25 cellular contexts compared by ENCODE assay signal in the genomic region with DNA sequence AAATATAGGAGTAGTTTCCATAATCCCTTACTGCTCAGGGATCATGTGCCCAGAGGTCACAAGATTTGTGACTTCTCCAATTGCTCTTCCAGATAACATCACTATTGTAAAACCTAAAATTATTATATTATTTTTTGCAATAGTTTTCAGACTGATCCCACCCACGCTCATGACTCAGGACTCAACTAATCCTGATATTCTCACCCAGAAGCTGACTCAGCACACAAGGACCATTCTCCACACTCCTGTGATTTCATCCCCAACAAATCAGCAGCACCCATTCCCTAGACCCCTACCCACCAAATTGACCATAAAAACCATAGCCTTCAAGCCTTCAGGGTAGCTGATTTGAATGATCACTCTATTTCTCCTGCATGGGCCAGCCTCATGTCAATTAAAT.
"Had no signal": no experiment of that assay in that cellular context is flagged by ENCODE, and none has a peak within 500 bp of the region (broad histone marks: within the 10 kb centered on the region; RNA-seq: fewer than 3 reads in every experiment).

No MANE protein-coding gene starts in this region.

- H3K4me1 ChIP-seq: right atrium auricular region, suprapubic skin, vagina had no signal

- H3K4me1 Mint-ChIP-seq: central memory CD8-positive, alpha-beta T cell; immature natural killer cell had no signal

- H3K4me3 Mint-ChIP-seq: activated CD4-positive, alpha-beta T cell treated with anti-CD3 and anti-CD28 coated beads, Interleukin-2, amount 10 ng/mL, durations not matched to agents 7 days and 5 days; brain; central memory CD8-positive, alpha-beta T cell; immature natural killer cell; naive B cell; neural crest cell; stimulated activated naive CD8-positive, alpha-beta T cell treated with anti-CD3 and anti-CD28 coated beads, Interleukin-15, Interleukin-2, amounts not matched to agents 100 ng/mL and 50 ng/mL, for 24 hours had no signal

- H3K27me3 Mint-ChIP-seq: activated CD4-positive, alpha-beta T cell treated with anti-CD3 and anti-CD28 coated beads, Interleukin-2, amount 10 ng/mL, durations not matched to agents 7 days and 5 days; central memory CD8-positive, alpha-beta T cell; naive B cell; progenitor cell of endocrine pancreas; stimulated activated naive CD8-positive, alpha-beta T cell treated with anti-CD3 and anti-CD28 coated beads, Interleukin-15, Interleukin-2, amounts not matched to agents 100 ng/mL and 50 ng/mL, for 24 hours had no signal

- H3K9me3 ChIP-seq: mucosa of descending colon, right atrium auricular region, suprapubic skin, vagina had no signal

- DNase-seq: activated CD4-positive, alpha-beta T cell treated with anti-CD3 and anti-CD28 coated beads, Interleukin-2, amount 10 ng/mL, durations not matched to agents 7 days and 5 days; activated CD8-positive, alpha-beta memory T cell treated with anti-CD3 and anti-CD28 coated beads, Interleukin-2, amount 50 U/mL, for 4 hours; activated gamma-delta T cell; activated T-cell treated with anti-CD3 and anti-CD28 coated beads, Interleukin-2, amount 50 U/mL, for 48 hours; immature natural killer cell; mesenchymal stem cell; mucosa of descending colon; naive B cell; stimulated activated CD4-positive, alpha-beta T cell treated with anti-CD3 and anti-CD28 coated beads, Interleukin-15, amount 100 ng/mL, for 24 hours; stimulated activated CD4-positive, alpha-beta T cell treated with anti-CD3 and anti-CD28 coated beads, Interleukin-2, amount 100 ng/mL, for 48 hours; T1000; trophoblast cell had no signal

- H3K27me3 ChIP-seq: right atrium auricular region, suprapubic skin, vagina had no signal

- H3K27ac ChIP-seq: coronary artery, right atrium auricular region, suprapubic skin, vagina had no signal

- ATAC-seq: activated CD4-positive, CD25-positive, alpha-beta regulatory T cell treated with anti-CD3 and anti-CD28 coated beads, Interleukin-2, amount 50 U/mL, for 24 hours; activated naive CD4-positive, alpha-beta T cell treated with anti-CD3 and anti-CD28 coated beads, Interleukin-2, amount 50 U/mL, for 72 hours; mucosa of descending colon had no signal

- H3K36me3 ChIP-seq: right atrium auricular region, vagina had no signal

- FAIRE-seq: endometrium had no signal

- H3K4me3 ChIP-seq: coronary artery, mucosa of descending colon, right atrium auricular region, skin epidermis, suprapubic skin, vagina had no signal

- H3K27ac Mint-ChIP-seq: activated CD4-positive, alpha-beta T cell treated with anti-CD3 and anti-CD28 coated beads, Interleukin-2, amount 10 ng/mL, durations not matched to agents 7 days and 5 days; activated naive CD4-positive, alpha-beta T cell treated with anti-CD3 and anti-CD28 coated beads, Interleukin-2, amount 50 U/mL, for 72 hours; immature natural killer cell; naive B cell; progenitor cell of endocrine pancreas; stimulated activated naive CD8-positive, alpha-beta T cell treated with anti-CD3 and anti-CD28 coated beads, Interleukin-15, Interleukin-2, amounts not matched to agents 100 ng/mL and 50 ng/mL, for 24 hours had no signal

- H3K9me3 Mint-ChIP-seq: activated naive CD4-positive, alpha-beta T cell treated with anti-CD3 and anti-CD28 coated beads, Interleukin-2, amount 50 U/mL, for 72 hours; central memory CD8-positive, alpha-beta T cell; stimulated activated naive CD8-positive, alpha-beta T cell treated with anti-CD3 and anti-CD28 coated beads, Interleukin-15, Interleukin-2, amounts not matched to agents 100 ng/mL and 50 ng/mL, for 24 hours had no signal
